27 cellular contexts compared by ENCODE assay signal in genomic region chr12:106380954-106381353, GRCh38. TPM values are rescaled to one million over a fixed set of nuclear protein-coding genes. Genes with fewer than 3 reads are reported as not detected.
A peak's percentile ranks its signal among the peaks of the same experiment; 100 is the strongest.
DNase-seq lines count a peak whose midpoint lies in the region; ATAC-seq, FAIRE-seq and TF ChIP-seq lines count a peak whose summit lies in the region.
"Had no signal": no experiment of that assay in that cellular context is flagged by ENCODE, and none has a peak within 500 bp of the region (broad histone marks: within the 10 kb centered on the region; RNA-seq: fewer than 3 reads in every experiment).

No MANE protein-coding gene starts in this region.

- no peaks in the 10 kb centered on the region for H3K27me3 ChIP-seq in astrocyte (ENCODE audit: insufficient read depth, low read length)
- no peaks in the 10 kb centered on the region for H3K27me3 ChIP-seq in upper lobe of right lung
- H3K27me3 ChIP-seq: BE2C, BLaER1 had no signal

- FAIRE-seq in astrocyte (lab: Jason Lieb, UNC) = no peak
- FAIRE-seq: A204.1, G401.6, GM12891, GM18507 had no signal

- intact Hi-C loops in upper lobe of right lung (cut with DNase I) = no loop called here

- H3K27ac ChIP-seq in astrocyte (ENCODE audit: low read depth, low read length) (no peak overlapping the region), coronary artery (no peak overlapping the region), upper lobe of right lung (no peak overlapping the region)
- H3K27ac ChIP-seq: BLaER1 had no signal

- H3K9me3 ChIP-seq in astrocyte (ENCODE audit: insufficient read depth, low read depth, low read length) = no peaks in the 10 kb centered on the region
- peaks cover 5% of the 10 kb centered on the region for H3K9me3 ChIP-seq in upper lobe of right lung
- H3K9me3 ChIP-seq: BE2C had no signal

- no peak overlapping the region for H3K4me2 ChIP-seq in astrocyte (ENCODE audit: low read length)
- H3K4me2 ChIP-seq: BLaER1 had no signal

- TF ChIP-seq CTCF in astrocyte (IDR thresholded peaks at IDR 0.05; ENCODE audit: insufficient read depth, low read depth, low read length) (no peak), coronary artery (IDR thresholded peaks at IDR 0.05) (no peak), upper lobe of right lung (IDR thresholded peaks at IDR 0.05) (no peak)

- peaks cover 22% of the 10 kb centered on the region for H3K9me3 Mint-ChIP-seq in astrocyte (ENCODE audit: unreplicated experiment)
- no peaks in the 10 kb centered on the region for H3K9me3 Mint-ChIP-seq in stimulated activated effector memory CD8-positive, alpha-beta T cell treated with anti-CD3 and anti-CD28 coated beads, Interleukin-12 subunit alpha, Interleukin-12 subunit beta, amount 100 ng/mL, for 72 hours
- H3K9me3 Mint-ChIP-seq: CD8-positive, alpha-beta memory T cell had no signal

- H3K4me3 Mint-ChIP-seq in astrocyte (ENCODE audit: unreplicated experiment) = no peak overlapping the region
- H3K4me3 Mint-ChIP-seq in stimulated activated effector memory CD8-positive, alpha-beta T cell treated with anti-CD3 and anti-CD28 coated beads, Interleukin-12 subunit alpha, Interleukin-12 subunit beta, amount 100 ng/mL, for 72 hours = no peak overlapping the region
- H3K4me3 Mint-ChIP-seq: CD14-positive monocyte; CD4-positive, alpha-beta memory T cell; CD4-positive, CD25-positive, alpha-beta regulatory T cell; CD8-positive, alpha-beta memory T cell had no signal

- no peak overlapping the region for H2AFZ ChIP-seq in astrocyte (ENCODE audit: low read depth, low read length)

- peaks cover 49% of the 10 kb centered on the region for H3K36me3 Mint-ChIP-seq in astrocyte (ENCODE audit: low read depth, unreplicated experiment)
- peaks cover 41% of the 10 kb centered on the region for H3K36me3 Mint-ChIP-seq in stimulated activated effector memory CD8-positive, alpha-beta T cell treated with anti-CD3 and anti-CD28 coated beads, Interleukin-12 subunit alpha, Interleukin-12 subunit beta, amount 100 ng/mL, for 72 hours

- H3K4me1 Mint-ChIP-seq in astrocyte (ENCODE audit: low read depth, unreplicated experiment) = peaks cover 2% of the 10 kb centered on the region
- peaks cover 8% of the 10 kb centered on the region for H3K4me1 Mint-ChIP-seq in stimulated activated effector memory CD8-positive, alpha-beta T cell treated with anti-CD3 and anti-CD28 coated beads, Interleukin-12 subunit alpha, Interleukin-12 subunit beta, amount 100 ng/mL, for 72 hours
- H3K4me1 Mint-ChIP-seq: CD14-positive monocyte had no signal

- no peaks in the 10 kb centered on the region for H4K20me1 ChIP-seq in astrocyte (ENCODE audit: insufficient read depth, low read length)
- H4K20me1 ChIP-seq: BLaER1 had no signal

- ATAC-seq in stimulated activated effector memory CD8-positive, alpha-beta T cell treated with anti-CD3 and anti-CD28 coated beads, Interleukin-12 subunit alpha, Interleukin-12 subunit beta, amount 100 ng/mL, for 72 hours = peak; percentile 67
- no peak for ATAC-seq in upper lobe of right lung

- no peaks in the 10 kb centered on the region for H3K27me3 Mint-ChIP-seq in astrocyte (ENCODE audit: low read depth, unreplicated experiment)
- H3K27me3 Mint-ChIP-seq: CD4-positive, alpha-beta memory T cell; CD4-positive, CD25-positive, alpha-beta regulatory T cell; CD8-positive, alpha-beta memory T cell had no signal

- no peak overlapping the region for H3K27ac Mint-ChIP-seq in astrocyte (ENCODE audit: unreplicated experiment)
- no peak overlapping the region for H3K27ac Mint-ChIP-seq in stimulated activated effector memory CD8-positive, alpha-beta T cell treated with anti-CD3 and anti-CD28 coated beads, Interleukin-12 subunit alpha, Interleukin-12 subunit beta, amount 100 ng/mL, for 72 hours

- H3K4me1 ChIP-seq in astrocyte (ENCODE audit: insufficient read depth, low read length) = no peaks in the 10 kb centered on the region
- H3K4me1 ChIP-seq in upper lobe of right lung = no peaks in the 10 kb centered on the region
- H3K4me1 ChIP-seq: BE2C, BLaER1 had no signal

- no peaks in the 10 kb centered on the region for H3K79me2 ChIP-seq in astrocyte (ENCODE audit: insufficient read depth, low read length)

- peak; percentile 5 for DNase-seq in ELR (ENCODE audit: low read depth)
- peak; percentile 24 for DNase-seq in astrocyte (ENCODE audit: low read depth)
- no peak for DNase-seq in stimulated activated effector memory CD8-positive, alpha-beta T cell treated with anti-CD3 and anti-CD28 coated beads, Interleukin-12 subunit alpha, Interleukin-12 subunit beta, amount 100 ng/mL, for 72 hours (ENCODE audit: low spot score in 2 of 2)
- no peak for DNase-seq in coronary artery (ENCODE audit: low spot score)
- no peak for DNase-seq in nucleus accumbens (lab: John Stamatoyannopoulos, UW)
- DNase-seq in upper lobe of right lung = no peak
- DNase-seq: 8988T; ACHN; BE2C; C1 segment of cervical spinal cord; CD4-positive, alpha-beta memory T cell; CD4-positive, CD25-positive, alpha-beta regulatory T cell; CD8-positive, alpha-beta memory T cell; COR-L47; DMS 273 treated with DMSO at 0.1 percent for 48 hours; DMS153; DMS53; DMS79; DND-41; EL; GF-D8 had no signal

- H3K4me3 ChIP-seq in astrocyte (ENCODE audit: insufficient read depth, low read depth, low read length) = no peak overlapping the region
- no peak overlapping the region for H3K4me3 ChIP-seq in coronary artery
- H3K4me3 ChIP-seq in upper lobe of right lung = no peak overlapping the region
- H3K4me3 ChIP-seq: BLaER1 had no signal

- H3K36me3 ChIP-seq in astrocyte (ENCODE audit: insufficient read depth, low read length) (peaks cover 7% of the 10 kb centered on the region), upper lobe of right lung (peaks cover 71% of the 10 kb centered on the region)

- no peak overlapping the region for H3K9ac ChIP-seq in astrocyte (ENCODE audit: low read length)
- H3K9ac ChIP-seq: BLaER1 had no signal

RNA-seq across cellular contexts. Expression of gene POLR3B, which starts 23.4 kb away (rescaled TPM):
- total RNA-seq in astrocyte (10.9 and 11.7 TPM in 2 replicates), upper lobe of right lung (11.3 TPM)

Comparison
In these comparisons a context has a peak if more than half of its experiments do, and no peak if none do; other contexts are left out.
1. DNase-seq: peak in ELR (single experiment) and astrocyte (single experiment); none in stimulated activated effector memory CD8-positive, alpha-beta T cell treated with anti-CD3 and anti-CD28 coated beads, Interleukin-12 subunit alpha, Interleukin-12 subunit beta, amount 100 ng/mL, for 72 hours (0 of 2), coronary artery (single experiment), nucleus accumbens (0 of 56) and upper lobe of right lung (single experiment).